ENCODE assay signal across 7 cellular contexts in the genomic region with DNA sequence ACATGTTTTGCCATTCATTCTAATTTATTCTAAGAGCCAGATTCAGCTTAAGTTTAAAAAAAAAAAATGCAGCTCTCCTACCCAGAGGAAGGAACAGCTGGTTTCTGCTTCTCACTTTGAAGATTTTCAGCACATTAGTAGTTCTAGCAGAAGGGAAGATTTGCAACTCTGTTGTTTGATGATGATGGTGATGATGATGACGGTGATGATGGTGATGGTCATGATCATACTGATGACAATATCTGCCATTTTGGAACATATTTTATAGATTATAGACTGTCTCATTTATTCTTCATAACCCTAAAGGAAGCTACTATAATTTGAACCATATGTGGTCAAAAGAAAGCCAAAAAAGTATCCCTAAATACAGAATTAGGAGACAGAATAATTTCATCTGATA.
"Had no signal": no experiment of that assay in that cellular context is flagged by ENCODE, and none has a peak within 500 bp of the region (broad histone marks: within the 10 kb centered on the region; RNA-seq: fewer than 3 reads in every experiment).

No MANE protein-coding gene starts in this region.

- H3K4me2 ChIP-seq: KMS-11 had no signal

- H3K36me3 ChIP-seq: HAP-1 had no signal

- H3K9me3 ChIP-seq: HAP-1 had no signal

- H3K4me3 ChIP-seq: HAP-1 had no signal

- FAIRE-seq: HTR-8/SVneo had no signal

- H3K4me1 ChIP-seq: HAP-1 had no signal

- ATAC-seq: HCT116 had no signal

- DNase-seq: GOT3, H7, KBM-7 had no signal

- H3K27ac ChIP-seq: KMS-11 had no signal

- H3K9ac ChIP-seq: KMS-11 had no signal
